8 cellular contexts compared by ENCODE assay signal in genomic region chr16:20385844-20386832, GRCh38. TPM values are rescaled to one million over a fixed set of nuclear protein-coding genes. Genes with fewer than 3 reads are reported as not detected.
DNase-seq lines count a peak whose midpoint lies in the region; ATAC-seq and TF ChIP-seq lines count a peak whose summit lies in the region.

No MANE protein-coding gene starts in this region.

- H3K9me3 ChIP-seq in PC-9 (ENCODE audit: insufficient read depth, low read depth) (no peaks in the 10 kb centered on the region), aorta (ENCODE audit: control insufficient read depth, low read length) (no peaks in the 10 kb centered on the region)

- H3K4me3 Mint-ChIP-seq in CD14-positive monocyte (peak overlapping the region in 1 of 2 donors; percentile 43), HFFc6 (no peak overlapping the region)

- H3K4me3 ChIP-seq in PC-9 (no peak overlapping the region), aorta (ENCODE audit: low read length in 2 of 2) (no peak overlapping the region)

- no peaks in the 10 kb centered on the region for H3K36me3 Mint-ChIP-seq in CD14-positive monocyte
- no peaks in the 10 kb centered on the region for H3K36me3 Mint-ChIP-seq in HFFc6 (ENCODE audit: low read depth)

- no peaks in the 10 kb centered on the region for H3K36me3 ChIP-seq in PC-9 (ENCODE audit: low read depth)
- no peaks in the 10 kb centered on the region for H3K36me3 ChIP-seq in aorta (ENCODE audit: control insufficient read depth in 1 of 2, insufficient read depth in 2 of 2, low read length in 1 of 2)

- H3K9me3 Mint-ChIP-seq in CD14-positive monocyte (no peaks in the 10 kb centered on the region), HFFc6 (no peaks in the 10 kb centered on the region)

- no peaks in the 10 kb centered on the region for H3K4me1 ChIP-seq in PC-9 (replicated peaks; ENCODE audit: insufficient read depth)
- no peaks in the 10 kb centered on the region for H3K4me1 ChIP-seq in aorta (ENCODE audit: control insufficient read depth in 1 of 2, insufficient read depth in 2 of 2, low read length in 2 of 2)

- H3K4me2 ChIP-seq in PC-9 = no peak overlapping the region

- no peaks in the 10 kb centered on the region; the same call in 1 of the 2 replicates for H4K20me1 ChIP-seq in PC-9 (ENCODE audit: insufficient read depth)

- POLR2A ChIA-PET in PC-9 (lab: Charles Lee; ENCODE audit: unreplicated experiment) = no interaction called here

- H2AFZ ChIP-seq in PC-9 = no peak overlapping the region

- H3K27me3 ChIP-seq in PC-9 (ENCODE audit: insufficient read depth, low read depth) (no peaks in the 10 kb centered on the region; the same call in 1 of the 2 replicates), aorta (ENCODE audit: control insufficient read depth in 1 of 2, insufficient read depth in 2 of 2, low read length in 1 of 2) (no peaks in the 10 kb centered on the region)

- H3K4me1 Mint-ChIP-seq in CD14-positive monocyte (no peaks in the 10 kb centered on the region), HFFc6 (ENCODE audit: low read depth) (no peaks in the 10 kb centered on the region)

- intact Hi-C loops in CD14-positive monocyte (cut with micrococcal nuclease) = loop anchor here (2.0 to 10.0 kb wide), 2 partner anchors 19 to 481 kb away; partner anchors contain the start of gene PDILT (in 1 of the 2)
- intact Hi-C loops in PC-9 (cut with micrococcal nuclease; ENCODE audit: unreplicated experiment) = loop anchor here (2.0 to 10.0 kb wide), 2 partner anchors 319 to 827 kb away; no protein-coding TSS in a partner anchor
- intact Hi-C loops in aorta (cut with DNase I) = loop anchor here (5.0 kb wide), 1 partner anchor 479 kb away; no protein-coding TSS in a partner anchor

- TF ChIP-seq CTCF in CD14-positive monocyte (IDR thresholded peaks at IDR 0.05) (peak; percentile 94), HFFc6 (IDR thresholded peaks at IDR 0.05) (peak; percentile 92), PC-9 (conservative IDR thresholded peaks at IDR 0.05) (peak; percentile 82), omental fat pad (IDR thresholded peaks at IDR 0.05) (no peak)

- DNase-seq in CD14-positive monocyte (ENCODE audit: low spot score) (peak; percentile 52), HFFc6 (peak; percentile 27), PC-9 (peak in 1 of 2 experiments; percentile 65), globus pallidus (ENCODE audit: low spot score) (peak; percentile 64), omental fat pad (ENCODE audit: low spot score) (peak; percentile 46), aorta (peak; percentile 71 to 84)
- DNase-seq in activated naive CD4-positive, alpha-beta T cell (lab: John Stamatoyannopoulos, UW) = peak; percentile 2 to 34 (median 20)

- H3K27me3 Mint-ChIP-seq in CD14-positive monocyte (ENCODE audit: low read depth in 3 of 3) (peaks cover 9 to 29% (median 14%) of the 10 kb centered on the region in 3 donors), HFFc6 (ENCODE audit: insufficient read depth) (no peaks in the 10 kb centered on the region)

- H3K9me2 ChIP-seq in PC-9 (ENCODE audit: insufficient read depth) = no peaks in the 10 kb centered on the region

- H3K27ac ChIP-seq in PC-9 (no peak overlapping the region), aorta (ENCODE audit: low read depth in 1 of 2, low read length in 2 of 2) (no peak overlapping the region)

- H3K79me2 ChIP-seq in PC-9 (ENCODE audit: low read depth) = no peaks in the 10 kb centered on the region

- no peak for ATAC-seq in omental fat pad (ENCODE audit: low FRiP score)
- ATAC-seq in aorta (ENCODE audit: low FRiP score) = no peak
- ATAC-seq in HG02623 (IDR thresholded peaks at IDR 0.05; ENCODE audit: unreplicated experiment) = no peak

- no peaks in the 10 kb centered on the region for H3F3A ChIP-seq in PC-9 (ENCODE audit: insufficient read depth, low read depth)

- H3K27ac Mint-ChIP-seq in CD14-positive monocyte (no peak overlapping the region), HFFc6 (no peak overlapping the region)

- BruUV-seq in PC-9 (replicated peaks; lab: Mats Ljungman, UMichigan) = no TSS peak

- WGBS in aorta, 2 donors = 18 to 21% methylated on average over 30 of the region's 30 CpGs

- CTCF ChIA-PET in PC-9 (lab: Charles Lee) = interaction anchor here (0.5 to 1.3 kb wide), 9 partner anchors 23 to 1729 kb away, joined by 3 to 13 read pairs (median 5); no protein-coding TSS in a partner anchor

RNA-seq across cellular contexts. Expression of gene PDILT, which starts 18.4 kb away (rescaled TPM):
- polyA plus RNA-seq in CD14-positive monocyte (not detected), aorta (not detected)
- not detected for total RNA-seq in HFFc6 (2021; fragmentation: NEBNext Ultra II Directional; extraction: Animal tissue kit (Norgen Biotek cat#: 25700))
- total RNA-seq in PC-9 (2021) (not detected in 2 replicates), omental fat pad (not detected), aorta (not detected)

RNA-seq across cellular contexts. Expression of gene ACSM5, which starts 23.2 kb away (rescaled TPM):
- polyA plus RNA-seq in CD14-positive monocyte = under 1 TPM; 0.24 to 0.33 TPM
- not detected for total RNA-seq in HFFc6 (2021; fragmentation: NEBNext Ultra II Directional; extraction: Animal tissue kit (Norgen Biotek cat#: 25700))
- not detected in 2 replicates for total RNA-seq in PC-9 (2021)
- total RNA-seq in omental fat pad = 10 to 100 TPM; 12.9 to 27.9 (median 23.7) TPM
- 1 to 10 TPM; 2.6 to 5.8 TPM for total RNA-seq in aorta
- polyA plus RNA-seq in aorta = 1 to 10 TPM; 1.6 to 9.4 TPM

RNA-seq across cellular contexts. Expression of gene UMOD, which starts 33.6 kb away (rescaled TPM):
- polyA plus RNA-seq in CD14-positive monocyte (not detected), aorta (not detected)
- not detected for total RNA-seq in HFFc6 (2021; fragmentation: NEBNext Ultra II Directional; extraction: Animal tissue kit (Norgen Biotek cat#: 25700))
- total RNA-seq in PC-9 (2021) (not detected in 2 replicates), omental fat pad (not detected), aorta (not detected)

RNA-seq across cellular contexts. Expression of gene GP2, which starts 58.8 kb away (rescaled TPM):
- polyA plus RNA-seq in CD14-positive monocyte = not detected
- total RNA-seq in HFFc6 (2021; fragmentation: NEBNext Ultra II Directional; extraction: Animal tissue kit (Norgen Biotek cat#: 25700)) = not detected
- total RNA-seq in PC-9 (2021) = not detected in 2 replicates
- 1 to 10 TPM in 1 of 4 donors, under 1 TPM in 2, not detected in 1; 0.31 to 1.4 (median 0.32) TPM for total RNA-seq in omental fat pad
- total RNA-seq in aorta = 1 to 10 TPM; 4.8 to 5.4 TPM
- polyA plus RNA-seq in aorta = 1 to 10 TPM; 4.3 to 6.4 TPM

Comparison
In these comparisons a context has a peak if more than half of its experiments do, and no peak if none do; other contexts are left out.
1. CTCF ChIP-seq: peak in CD14-positive monocyte (single experiment), HFFc6 (single experiment) and PC-9 (single experiment); none in omental fat pad (0 of 3).